ENCODE assay signal across 12 cellular contexts in the genomic region with DNA sequence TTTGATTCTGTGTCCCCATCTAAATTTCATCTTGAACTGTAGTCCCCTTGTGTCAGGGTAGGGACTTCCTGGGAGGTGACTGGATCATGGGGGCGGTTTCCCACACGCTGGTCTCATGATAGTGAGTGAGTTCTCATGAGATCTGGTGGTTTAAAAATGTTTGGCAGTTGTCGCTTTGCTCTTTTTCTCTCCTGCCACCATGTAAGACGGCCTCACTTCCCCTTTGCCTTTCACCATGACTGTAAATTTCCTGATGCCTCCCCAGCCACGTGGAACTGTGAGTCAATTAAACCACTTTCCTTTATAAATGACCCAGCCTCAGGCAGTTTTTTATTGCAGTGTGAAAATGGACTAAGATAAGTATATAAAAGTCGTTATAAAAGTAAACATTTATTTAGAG.
A peak's percentile ranks its signal among the peaks of the same experiment; 100 is the strongest.
DNase-seq lines count a peak whose midpoint lies in the region; ATAC-seq and TF ChIP-seq lines count a peak whose summit lies in the region.
"Had no signal": no experiment of that assay in that cellular context is flagged by ENCODE, and none has a peak within 500 bp of the region (broad histone marks: within the 10 kb centered on the region; RNA-seq: fewer than 3 reads in every experiment).

No MANE protein-coding gene starts in this region.

- no peaks in the 10 kb centered on the region for H3K36me3 Mint-ChIP-seq in activated CD4-positive, alpha-beta T cell treated with anti-CD3 and anti-CD28 coated beads for 36 hours (ENCODE audit: low read depth)
- no peaks in the 10 kb centered on the region for H3K36me3 Mint-ChIP-seq in activated naive CD8-positive, alpha-beta T cell
- H3K36me3 Mint-ChIP-seq in effector memory CD8-positive, alpha-beta T cell (ENCODE audit: insufficient read depth), result no peaks in the 10 kb centered on the region

- no peak overlapping the region for H3K4me3 Mint-ChIP-seq in activated CD4-positive, alpha-beta T cell treated with anti-CD3 and anti-CD28 coated beads for 36 hours
- H3K4me3 Mint-ChIP-seq in activated naive CD8-positive, alpha-beta T cell, result no peak overlapping the region
- H3K4me3 Mint-ChIP-seq in effector memory CD8-positive, alpha-beta T cell, result no peak overlapping the region
- H3K4me3 Mint-ChIP-seq: endodermal cell had no signal

- H3K4me2 ChIP-seq in smooth muscle cell (no peak overlapping the region), mesenchymal stem cell (ENCODE audit: low read length, poor library complexity, severe bottlenecking) (no peak overlapping the region)

- no peak overlapping the region for H2BK12ac ChIP-seq in mesenchymal stem cell (ENCODE audit: low read length in 2 of 2)

- no peak overlapping the region for H3K4ac ChIP-seq in mesenchymal stem cell (ENCODE audit: low read depth in 1 of 2, low read length in 2 of 2)

- no peaks in the 10 kb centered on the region for H4K20me1 ChIP-seq in smooth muscle cell (ENCODE audit: low read depth)

- no peaks in the 10 kb centered on the region for H3K9me3 ChIP-seq in smooth muscle cell (replicated peaks; ENCODE audit: low read depth)
- no peaks in the 10 kb centered on the region for H3K9me3 ChIP-seq in mesenchymal stem cell (ENCODE audit: control insufficient read depth, low read length)
- H3K9me3 ChIP-seq: tibial nerve had no signal

- no peak overlapping the region for H3K27ac Mint-ChIP-seq in activated CD4-positive, alpha-beta T cell treated with anti-CD3 and anti-CD28 coated beads for 36 hours
- H3K27ac Mint-ChIP-seq in activated naive CD8-positive, alpha-beta T cell, result peak overlapping the region; percentile 29
- peak overlapping the region in 1 of 2 donors; percentile 61 for H3K27ac Mint-ChIP-seq in effector memory CD8-positive, alpha-beta T cell
- H3K27ac Mint-ChIP-seq: endodermal cell had no signal

- POLR2A ChIA-PET in activated CD4-positive, alpha-beta T cell treated with anti-CD3 and anti-CD28 coated beads for 36 hours (lab: Charles Lee), result no interaction called here

- H3K79me2 ChIP-seq in smooth muscle cell (ENCODE audit: low read depth), result no peaks in the 10 kb centered on the region

- no peak overlapping the region for H3K14ac ChIP-seq in mesenchymal stem cell (ENCODE audit: low read length in 2 of 2)

- H2BK5ac ChIP-seq in mesenchymal stem cell (ENCODE audit: low read depth, low read length, poor library complexity, severe bottlenecking), result no peak overlapping the region

- WGBS in smooth muscle cell (ENCODE audit: low lambda C conversion rate), result 51% methylated on average over 6 of the region's 6 CpGs
- 79% methylated on average over 5 of the region's 6 CpGs for WGBS in mesenchymal stem cell

- DNase-seq in activated CD4-positive, alpha-beta T cell treated with anti-CD3 and anti-CD28 coated beads for 36 hours, result peak; percentile 49
- no peak for DNase-seq in activated CD4-positive, alpha-beta T cell treated with anti-CD3 and anti-CD28 coated beads, Interleukin-2, amount 50 U/mL, for 1 hour
- DNase-seq in smooth muscle cell (lab: John Stamatoyannopoulos, UW; ENCODE audit: unreplicated experiment) (no peak), mesenchymal stem cell (no peak)
- no peak for DNase-seq in effector memory CD8-positive, alpha-beta T cell
- no peak for DNase-seq in activated effector memory CD4-positive, alpha-beta T cell treated with Interleukin-2 at 50 U/mL for 16 hours
- DNase-seq: endodermal cell, MM.1S had no signal

- no peaks in the 10 kb centered on the region for H3K79me1 ChIP-seq in mesenchymal stem cell (replicated peaks; ENCODE audit: low read length, poor library complexity, severe bottlenecking)

- H3K4me1 Mint-ChIP-seq in activated CD4-positive, alpha-beta T cell treated with anti-CD3 and anti-CD28 coated beads for 36 hours, result peaks cover 20% of the 10 kb centered on the region
- peaks cover 25% of the 10 kb centered on the region for H3K4me1 Mint-ChIP-seq in activated naive CD8-positive, alpha-beta T cell (ENCODE audit: low read depth)
- H3K4me1 Mint-ChIP-seq in effector memory CD8-positive, alpha-beta T cell (ENCODE audit: low read depth in 2 of 2), result peaks cover 0 to 3% of the 10 kb centered on the region in 2 donors

- no peak overlapping the region for H4K8ac ChIP-seq in mesenchymal stem cell (ENCODE audit: low read length)

- H3K4me3 ChIP-seq in smooth muscle cell (no peak overlapping the region), mesenchymal stem cell (ENCODE audit: insufficient read depth in 1 of 2, low read depth in 1 of 2, low read length in 2 of 2) (no peak overlapping the region)
- H3K4me3 ChIP-seq: skin epidermis, tibial nerve had no signal

- H2AK5ac ChIP-seq in mesenchymal stem cell (ENCODE audit: low read length, severe bottlenecking), result no peak overlapping the region

- H3K18ac ChIP-seq in mesenchymal stem cell (ENCODE audit: low read depth in 1 of 2, low read length in 2 of 2), result no peak overlapping the region

- H3K9ac ChIP-seq in smooth muscle cell (ENCODE audit: low read depth) (no peak overlapping the region), mesenchymal stem cell (ENCODE audit: low read length) (no peak overlapping the region)

- no peak for TF ChIP-seq CTCF in smooth muscle cell (IDR thresholded peaks at IDR 0.05; ENCODE audit: borderline replicate concordance, insufficient read depth, poor library complexity, severe bottlenecking)

- no peak overlapping the region for H4K91ac ChIP-seq in mesenchymal stem cell (ENCODE audit: low read length)

- H3K4me1 ChIP-seq in smooth muscle cell (ENCODE audit: low read depth) (no peaks in the 10 kb centered on the region), mesenchymal stem cell (ENCODE audit: control insufficient read depth, insufficient read depth, low read depth, low read length) (no peaks in the 10 kb centered on the region)
- H3K4me1 ChIP-seq: tibial nerve had no signal

- no peaks in the 10 kb centered on the region for H3K9me3 Mint-ChIP-seq in activated CD4-positive, alpha-beta T cell treated with anti-CD3 and anti-CD28 coated beads for 36 hours (ENCODE audit: low read depth)
- no peaks in the 10 kb centered on the region for H3K9me3 Mint-ChIP-seq in activated naive CD8-positive, alpha-beta T cell (ENCODE audit: low read depth)
- H3K9me3 Mint-ChIP-seq in effector memory CD8-positive, alpha-beta T cell, result no peaks in the 10 kb centered on the region
- H3K9me3 Mint-ChIP-seq: endodermal cell had no signal

- H2AFZ ChIP-seq in smooth muscle cell (ENCODE audit: low read depth), result peak overlapping the region; percentile 4
- no peak overlapping the region for H2AFZ ChIP-seq in mesenchymal stem cell (ENCODE audit: low read depth, low read length)

- no peaks in the 10 kb centered on the region for H3F3A ChIP-seq in smooth muscle cell (ENCODE audit: low read depth)

- peak; percentile 69 for ATAC-seq in activated CD4-positive, alpha-beta T cell treated with anti-CD3 and anti-CD28 coated beads for 36 hours
- ATAC-seq in HG03469 (IDR thresholded peaks at IDR 0.05; ENCODE audit: unreplicated experiment), result peak; percentile 72
- ATAC-seq in effector memory CD8-positive, alpha-beta T cell (replicated peaks), result no peak

- H2BK120ac ChIP-seq in mesenchymal stem cell (ENCODE audit: low read depth, low read length), result no peak overlapping the region

- H3K27me3 ChIP-seq in smooth muscle cell (ENCODE audit: low read depth) (no peaks in the 10 kb centered on the region), mesenchymal stem cell (ENCODE audit: control insufficient read depth in 1 of 2, insufficient read depth in 1 of 2, low read length in 2 of 2) (no peaks in the 10 kb centered on the region)
- H3K27me3 ChIP-seq: tibial nerve had no signal

- H2BK15ac ChIP-seq in mesenchymal stem cell (ENCODE audit: low read depth, poor library complexity, severe bottlenecking), result no peak overlapping the region

- intact Hi-C loops in activated CD4-positive, alpha-beta T cell treated with anti-CD3 and anti-CD28 coated beads for 36 hours (cut with DNase I, micrococcal nuclease), result no loop called here

- CTCF ChIA-PET in activated CD4-positive, alpha-beta T cell treated with anti-CD3 and anti-CD28 coated beads for 36 hours (lab: Charles Lee), result no interaction called here

- H3K27ac ChIP-seq in smooth muscle cell (ENCODE audit: low read depth) (no peak overlapping the region), mesenchymal stem cell (ENCODE audit: low read length, poor library complexity, severe bottlenecking) (no peak overlapping the region)
- H3K27ac ChIP-seq: tibial nerve had no signal

- H3K27me3 Mint-ChIP-seq in activated CD4-positive, alpha-beta T cell treated with anti-CD3 and anti-CD28 coated beads for 36 hours, result no peaks in the 10 kb centered on the region
- H3K27me3 Mint-ChIP-seq in activated naive CD8-positive, alpha-beta T cell, result no peaks in the 10 kb centered on the region
- H3K27me3 Mint-ChIP-seq in effector memory CD8-positive, alpha-beta T cell, result no peaks in the 10 kb centered on the region

- H3K23ac ChIP-seq in mesenchymal stem cell (ENCODE audit: low read length in 2 of 2), result no peak overlapping the region

- H3K36me3 ChIP-seq in smooth muscle cell (ENCODE audit: low read depth), result no peaks in the 10 kb centered on the region
- H3K36me3 ChIP-seq in mesenchymal stem cell (ENCODE audit: control insufficient read depth in 1 of 2, insufficient read depth in 2 of 2, low read depth in 1 of 2, low read length in 2 of 2), result no peaks in the 10 kb centered on the region
- H3K36me3 ChIP-seq: tibial nerve had no signal
